26 cellular contexts compared by ENCODE assay signal in genomic region chr9:68709291-68709970, GRCh38. TPM values are rescaled to one million over a fixed set of nuclear protein-coding genes. Genes with fewer than 3 reads are reported as not detected.
"Had no signal": no experiment of that assay in that cellular context is flagged by ENCODE, and none has a peak within 500 bp of the region (broad histone marks: within the 10 kb centered on the region; RNA-seq: fewer than 3 reads in every experiment).

No MANE protein-coding gene starts in this region.

- H3K4me3 ChIP-seq: adrenal gland, ascending aorta, left lung, spleen, suprapubic skin, transverse colon had no signal

- H3K27me3 ChIP-seq: adrenal gland, ascending aorta had no signal

- H3K9me3 ChIP-seq: adrenal gland, ascending aorta, left lung, spleen, suprapubic skin, transverse colon had no signal

- H3K4me3 Mint-ChIP-seq: activated CD4-positive, alpha-beta T cell treated with anti-CD3 and anti-CD28 coated beads for 36 hours; activated naive CD8-positive, alpha-beta T cell; activated T-cell treated with anti-CD3 and anti-CD28 coated beads, Interleukin-2, amount 50 U/mL, for 24 hours; stimulated activated naive CD8-positive, alpha-beta T cell treated with anti-CD3 and anti-CD28 coated beads, Interleukin-15, amount 100 ng/mL, for 72 hours; WTC11 had no signal

- DNase-seq: activated CD4-positive, alpha-beta T cell treated with anti-CD3 and anti-CD28 coated beads for 36 hours; activated CD4-positive, alpha-beta T cell treated with anti-CD3 and anti-CD28 coated beads, Interleukin-2, amount 50 U/mL, for 4 hours; activated CD8-positive, alpha-beta memory T cell treated with anti-CD3 and anti-CD28 coated beads for 24 hours; activated CD8-positive, alpha-beta memory T cell treated with anti-CD3 and anti-CD28 coated beads, Interleukin-2, amount 50 U/mL, for 4 hours; activated naive CD4-positive, alpha-beta T cell; activated T-cell treated with anti-CD3 and anti-CD28 coated beads, Interleukin-2, amount 50 U/mL, for 24 hours; adrenal gland; brain microvascular endothelial cell; caudate nucleus; dermis blood vessel endothelial cell; effector CD8-positive, alpha-beta T cell; foreskin melanocyte; left lung; midbrain; nucleus accumbens; spleen; stimulated activated CD4-positive, alpha-beta T cell treated with anti-CD3 and anti-CD28 coated beads, Interleukin-4, amount 100 ng/mL, for 4 hours; stimulated activated naive CD8-positive, alpha-beta T cell treated with anti-CD3 and anti-CD28 coated beads, Interleukin-15, amount 100 ng/mL, for 72 hours; T-helper 1 cell; transverse colon had no signal

- H3K4me1 ChIP-seq: ascending aorta had no signal

- H3K27ac ChIP-seq: adrenal gland, ascending aorta, brain microvascular endothelial cell, left lung, parathyroid adenoma, spleen, suprapubic skin had no signal

- ATAC-seq: activated CD4-positive, alpha-beta T cell treated with anti-CD3 and anti-CD28 coated beads for 36 hours; left lung; stimulated activated naive CD8-positive, alpha-beta T cell treated with anti-CD3 and anti-CD28 coated beads, Interleukin-15, amount 100 ng/mL, for 72 hours; WTC11 had no signal

- H3K36me3 ChIP-seq: adrenal gland, ascending aorta, brain microvascular endothelial cell, left lung, spleen, suprapubic skin, transverse colon had no signal

- H3K27ac Mint-ChIP-seq: activated CD4-positive, alpha-beta T cell treated with anti-CD3 and anti-CD28 coated beads for 36 hours; activated naive CD8-positive, alpha-beta T cell; activated T-cell treated with anti-CD3 and anti-CD28 coated beads, Interleukin-2, amount 50 U/mL, for 24 hours; activated T-helper 2 cell treated with anti-CD3 and anti-CD28 coated beads, Interferon-gamma antibody, Interleukin-2, Interleukin-4, amounts not matched to agents 10 μg/mL and 5 μg/mL and 100 μg/mL, durations not matched to agents 14 hours and 24 hours and 36 hours; stimulated activated naive CD8-positive, alpha-beta T cell treated with anti-CD3 and anti-CD28 coated beads, Interleukin-15, amount 100 ng/mL, for 72 hours; WTC11 had no signal

- H3K9me3 Mint-ChIP-seq: activated T-cell treated with anti-CD3 and anti-CD28 coated beads, Interleukin-2, amount 50 U/mL, for 24 hours; activated T-helper 2 cell treated with anti-CD3 and anti-CD28 coated beads, Interferon-gamma antibody, Interleukin-2, Interleukin-4, amounts not matched to agents 10 μg/mL and 5 μg/mL and 100 μg/mL, durations not matched to agents 14 hours and 24 hours and 36 hours; stimulated activated naive CD8-positive, alpha-beta T cell treated with anti-CD3 and anti-CD28 coated beads, Interleukin-15, amount 100 ng/mL, for 72 hours; WTC11 had no signal

- H3K36me3 Mint-ChIP-seq: activated naive CD8-positive, alpha-beta T cell; WTC11 had no signal

- H3K9ac ChIP-seq: parathyroid adenoma had no signal

RNA-seq across cellular contexts. Expression of gene PIP5K1B, which starts 4.4 kb away (rescaled TPM):
- total RNA-seq: dermis blood vessel endothelial cell had no signal
